ENCODE assay signal across 23 cellular contexts in the genomic region with DNA sequence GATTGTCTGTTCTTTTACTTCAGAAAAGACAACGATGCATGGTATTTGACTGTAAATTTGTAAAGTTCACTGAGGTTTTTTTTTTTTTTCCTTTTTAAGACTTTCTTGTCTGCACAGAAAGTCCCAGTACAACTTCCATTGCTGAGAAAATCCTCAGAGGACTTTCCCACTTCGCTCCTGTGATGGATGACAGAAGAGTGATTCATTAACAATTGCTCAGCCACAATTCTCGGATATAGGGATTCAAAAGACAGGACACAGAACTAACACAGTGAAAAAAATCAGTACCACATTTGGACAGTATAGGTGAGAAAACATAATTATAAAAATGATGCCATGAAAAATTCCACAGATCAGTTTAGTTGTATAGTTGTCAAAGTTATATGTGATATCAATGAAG. TPM values are rescaled to one million over a fixed set of nuclear protein-coding genes. Genes with fewer than 3 reads are reported as not detected.
DNase-seq lines count a peak whose midpoint lies in the region; ATAC-seq and TF ChIP-seq lines count a peak whose summit lies in the region.
"Had no signal": no experiment of that assay in that cellular context is flagged by ENCODE, and none has a peak within 500 bp of the region (broad histone marks: within the 10 kb centered on the region; RNA-seq: fewer than 3 reads in every experiment).

No MANE protein-coding gene starts in this region.

- POLR2A ChIA-PET in activated CD8-positive, alpha-beta T cell treated with anti-CD3 and anti-CD28 coated beads, Interleukin-2, amount 10 ng/mL, durations not matched to agents 7 days and 5 days (lab: Charles Lee) = no interaction called here

- H3K4me1 Mint-ChIP-seq in activated CD8-positive, alpha-beta T cell treated with anti-CD3 and anti-CD28 coated beads, Interleukin-2, amount 10 ng/mL, durations not matched to agents 7 days and 5 days (ENCODE audit: low read depth) = no peaks in the 10 kb centered on the region
- H3K4me1 Mint-ChIP-seq: immature natural killer cell, nephron progenitor cell had no signal

- no peak overlapping the region for H3K27ac Mint-ChIP-seq in activated CD8-positive, alpha-beta T cell treated with anti-CD3 and anti-CD28 coated beads, Interleukin-2, amount 10 ng/mL, durations not matched to agents 7 days and 5 days
- H3K27ac Mint-ChIP-seq: activated naive CD4-positive, alpha-beta T cell treated with anti-CD3 and anti-CD28 coated beads, Interleukin-2, amount 10 ng/mL, durations not matched to agents 7 days and 5 days; CD4-positive, CD25-positive, alpha-beta regulatory T cell; immature natural killer cell; nephron progenitor cell had no signal

- no peak overlapping the region for H3K4me2 ChIP-seq in GM23248 (ENCODE audit: unreplicated experiment)

- intact Hi-C loops in vagina (cut with DNase I) = no loop called here

- no peak overlapping the region for H3K9ac ChIP-seq in GM23248

- no peaks in the 10 kb centered on the region for H3F3A ChIP-seq in GM23248 (ENCODE audit: insufficient read depth)

- CTCF ChIA-PET in activated CD8-positive, alpha-beta T cell treated with anti-CD3 and anti-CD28 coated beads, Interleukin-2, amount 10 ng/mL, durations not matched to agents 7 days and 5 days (lab: Charles Lee) = no interaction called here

- no peak for TF ChIP-seq CTCF in vagina (IDR thresholded peaks at IDR 0.05)

- no peaks in the 10 kb centered on the region for H3K4me1 ChIP-seq in GM23248 (ENCODE audit: insufficient read depth)
- H3K4me1 ChIP-seq in vagina = no peaks in the 10 kb centered on the region
- H3K4me1 ChIP-seq: heart right ventricle had no signal

- no peak for ATAC-seq in activated CD8-positive, alpha-beta T cell treated with anti-CD3 and anti-CD28 coated beads, Interleukin-2, amount 10 ng/mL, durations not matched to agents 7 days and 5 days
- ATAC-seq: activated T-cell treated with anti-CD3 and anti-CD28 coated beads, Interleukin-2, amount 50 U/mL, for 4 hours; heart right ventricle; Right ventricle myocardium inferior had no signal

- no peaks in the 10 kb centered on the region for H3K9me2 ChIP-seq in GM23248 (ENCODE audit: insufficient read depth)

- TF ChIP-seq POLR2A in vagina (IDR thresholded peaks at IDR 0.05) = no peak

- H3K4me3 ChIP-seq in GM23248 = no peak overlapping the region
- H3K4me3 ChIP-seq in skeletal muscle cell (ENCODE audit: low read depth, low read length) = no peak overlapping the region
- no peak overlapping the region for H3K4me3 ChIP-seq in vagina
- H3K4me3 ChIP-seq: heart right ventricle had no signal

- in situ Hi-C loops in GM23248 (cut with MboI) = no loop called here

- H4K20me1 ChIP-seq in GM23248 (ENCODE audit: insufficient read depth) = no peaks in the 10 kb centered on the region

- H3K9me3 Mint-ChIP-seq in activated CD8-positive, alpha-beta T cell treated with anti-CD3 and anti-CD28 coated beads, Interleukin-2, amount 10 ng/mL, durations not matched to agents 7 days and 5 days (ENCODE audit: insufficient read depth) = no peaks in the 10 kb centered on the region
- H3K9me3 Mint-ChIP-seq: activated naive CD4-positive, alpha-beta T cell treated with anti-CD3 and anti-CD28 coated beads, Interleukin-2, amount 10 ng/mL, durations not matched to agents 7 days and 5 days; activated T-cell treated with anti-CD3 and anti-CD28 coated beads, Interleukin-2, amount 50 U/mL, for 4 hours; CD4-positive, CD25-positive, alpha-beta regulatory T cell; immature natural killer cell; nephron progenitor cell had no signal

- H2AFZ ChIP-seq in GM23248 = no peak overlapping the region

- no peak overlapping the region for H3K4me3 Mint-ChIP-seq in activated CD8-positive, alpha-beta T cell treated with anti-CD3 and anti-CD28 coated beads, Interleukin-2, amount 10 ng/mL, durations not matched to agents 7 days and 5 days
- H3K4me3 Mint-ChIP-seq: activated naive CD4-positive, alpha-beta T cell treated with anti-CD3 and anti-CD28 coated beads, Interleukin-2, amount 10 ng/mL, durations not matched to agents 7 days and 5 days; activated T-cell treated with anti-CD3 and anti-CD28 coated beads, Interleukin-2, amount 50 U/mL, for 4 hours; CD4-positive, CD25-positive, alpha-beta regulatory T cell; immature natural killer cell; nephron progenitor cell had no signal

- H3K79me2 ChIP-seq in GM23248 (ENCODE audit: insufficient read depth) = peaks cover 4% of the 10 kb centered on the region; the same call in 1 of the 2 replicates

- H3K27me3 Mint-ChIP-seq in activated CD8-positive, alpha-beta T cell treated with anti-CD3 and anti-CD28 coated beads, Interleukin-2, amount 10 ng/mL, durations not matched to agents 7 days and 5 days (ENCODE audit: low read depth) = no peaks in the 10 kb centered on the region
- H3K27me3 Mint-ChIP-seq: activated naive CD4-positive, alpha-beta T cell treated with anti-CD3 and anti-CD28 coated beads, Interleukin-2, amount 10 ng/mL, durations not matched to agents 7 days and 5 days; CD4-positive, CD25-positive, alpha-beta regulatory T cell had no signal

- peaks cover 25% of the 10 kb centered on the region for H3K36me3 Mint-ChIP-seq in activated CD8-positive, alpha-beta T cell treated with anti-CD3 and anti-CD28 coated beads, Interleukin-2, amount 10 ng/mL, durations not matched to agents 7 days and 5 days (ENCODE audit: low read depth)

- H3K27me3 ChIP-seq in GM23248 (replicated peaks; ENCODE audit: insufficient read depth) = no peaks in the 10 kb centered on the region
- H3K27me3 ChIP-seq in vagina = no peaks in the 10 kb centered on the region
- H3K27me3 ChIP-seq: heart right ventricle had no signal

- DNase-seq in GM23248 (peak; percentile 23), amniotic epithelial cell (ENCODE audit: low read depth) (peak; percentile 65), fibroblast of peridontal ligament (ENCODE audit: extremely low read depth) (peak; percentile 27), skeletal muscle cell (ENCODE audit: low read depth) (peak; percentile 13), SIG-M5 (lab: John Stamatoyannopoulos, UW) (no peak), vagina (ENCODE audit: extremely low spot score in 2 of 2) (no peak), NK-92 (lab: John Stamatoyannopoulos, UW; ENCODE audit: unreplicated experiment) (no peak)
- no peak for DNase-seq in activated CD8-positive, alpha-beta T cell treated with anti-CD3 and anti-CD28 coated beads, Interleukin-2, amount 10 ng/mL, durations not matched to agents 7 days and 5 days
- DNase-seq: activated CD4-positive, CD25-positive, alpha-beta regulatory T cell treated with anti-CD3 and anti-CD28 coated beads, Interleukin-2, amount 50 U/mL, for 72 hours; activated naive CD4-positive, alpha-beta T cell treated with anti-CD3 and anti-CD28 coated beads, Interleukin-2, amount 10 ng/mL, durations not matched to agents 7 days and 5 days; activated T-cell treated with anti-CD3 and anti-CD28 coated beads, Interleukin-2, amount 50 U/mL, for 4 hours; anterior cingulate cortex; CD4-positive, CD25-positive, alpha-beta regulatory T cell; cerebellar nuclear complex; GF-D8; heart right ventricle; immature natural killer cell; KG1; NCI-H187; NCI-H69; nephron progenitor cell; posterior cingulate gyrus had no signal

- H3K9me3 ChIP-seq in GM23248 (ENCODE audit: low read depth) (no peaks in the 10 kb centered on the region), vagina (no peaks in the 10 kb centered on the region)
- H3K9me3 ChIP-seq: heart right ventricle had no signal

- peaks cover 36% of the 10 kb centered on the region for H3K36me3 ChIP-seq in GM23248 (ENCODE audit: low read depth)
- peaks cover 0 to 36% of the 10 kb centered on the region in 2 donors for H3K36me3 ChIP-seq in vagina

- WGBS in GM23248 (ENCODE audit: low coverage in 1 of 2, low lambda C conversion rate in 2 of 2, missing lambda C conversion rate in 2 of 2), 2 experiments = 52 to 58% methylated on average over 3 of the region's 3 CpGs

- no peak overlapping the region for H3K27ac ChIP-seq in GM23248
- H3K27ac ChIP-seq in vagina = no peak overlapping the region
- H3K27ac ChIP-seq: heart right ventricle had no signal

RNA-seq across cellular contexts. Expression of a gene that starts 48.0 kb away (rescaled TPM):
- total RNA-seq in GM23248 (2014; rRNA removed; shearing (Covaris generic)) = 19.3 and 23.6 TPM in 2 replicates
- polyA plus RNA-seq in GM23248 (2016; fragmentation: Nextera tagmentation; extraction: Ambion mirVana) = 44.2 and 55.0 TPM in 2 replicates
- 15.5 TPM for total RNA-seq in vagina
- total RNA-seq in activated CD8-positive, alpha-beta T cell treated with anti-CD3 and anti-CD28 coated beads, Interleukin-2, amount 10 ng/mL, durations not matched to agents 7 days and 5 days = 10 to 100 TPM; 53.8 to 58.9 TPM

Comparison
In these comparisons a context has a peak if more than half of its experiments do, and no peak if none do; other contexts are left out.
1. DNase-seq: peak in GM23248 (single experiment), amniotic epithelial cell (single experiment), fibroblast of peridontal ligament (single experiment) and skeletal muscle cell (single experiment); none in SIG-M5 (single experiment), vagina (0 of 2), activated CD8-positive, alpha-beta T cell treated with anti-CD3 and anti-CD28 coated beads, Interleukin-2, amount 10 ng/mL, durations not matched to agents 7 days and 5 days (single experiment) and NK-92 (single experiment).